Comparison of ENCODE assay signal across 8 cellular contexts in the genomic region with DNA sequence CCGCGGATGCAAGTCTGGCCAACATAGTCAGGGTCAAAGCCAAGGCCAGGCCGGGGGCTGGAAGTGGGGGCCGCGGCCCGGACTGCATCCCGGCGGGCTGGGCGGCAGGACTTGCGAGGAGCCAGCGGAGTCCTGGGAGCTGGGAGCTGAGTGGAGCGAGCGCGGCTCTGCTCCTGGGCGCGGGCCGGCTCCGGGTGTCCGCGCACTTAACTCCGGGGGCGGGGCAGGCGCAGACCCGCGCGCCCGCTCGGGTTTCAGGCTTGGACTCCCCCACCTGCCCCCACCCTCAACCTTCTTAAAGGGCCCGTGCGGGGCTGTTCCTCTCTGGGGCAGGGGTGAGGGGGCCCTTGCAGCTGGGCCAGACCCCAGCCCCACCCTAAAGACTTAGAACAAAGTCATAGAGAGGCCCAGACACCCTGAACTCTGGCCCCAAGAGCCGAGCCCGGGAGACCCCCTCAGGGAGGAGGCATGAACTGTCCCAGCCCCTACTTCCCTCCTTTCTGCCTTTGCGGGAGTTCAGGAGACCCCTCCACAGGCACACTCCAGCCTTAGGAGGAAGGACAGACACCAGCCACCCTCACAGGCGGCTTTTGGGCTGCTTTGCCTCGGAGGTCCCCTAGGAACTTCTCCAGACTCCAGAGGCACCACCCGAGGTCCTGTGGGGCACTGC. TPM values are rescaled to one million over a fixed set of nuclear protein-coding genes. Genes with fewer than 3 reads are reported as not detected.
DNase-seq lines count a peak whose midpoint lies in the region; ATAC-seq lines count a peak whose summit lies in the region.

A gene with protein sequence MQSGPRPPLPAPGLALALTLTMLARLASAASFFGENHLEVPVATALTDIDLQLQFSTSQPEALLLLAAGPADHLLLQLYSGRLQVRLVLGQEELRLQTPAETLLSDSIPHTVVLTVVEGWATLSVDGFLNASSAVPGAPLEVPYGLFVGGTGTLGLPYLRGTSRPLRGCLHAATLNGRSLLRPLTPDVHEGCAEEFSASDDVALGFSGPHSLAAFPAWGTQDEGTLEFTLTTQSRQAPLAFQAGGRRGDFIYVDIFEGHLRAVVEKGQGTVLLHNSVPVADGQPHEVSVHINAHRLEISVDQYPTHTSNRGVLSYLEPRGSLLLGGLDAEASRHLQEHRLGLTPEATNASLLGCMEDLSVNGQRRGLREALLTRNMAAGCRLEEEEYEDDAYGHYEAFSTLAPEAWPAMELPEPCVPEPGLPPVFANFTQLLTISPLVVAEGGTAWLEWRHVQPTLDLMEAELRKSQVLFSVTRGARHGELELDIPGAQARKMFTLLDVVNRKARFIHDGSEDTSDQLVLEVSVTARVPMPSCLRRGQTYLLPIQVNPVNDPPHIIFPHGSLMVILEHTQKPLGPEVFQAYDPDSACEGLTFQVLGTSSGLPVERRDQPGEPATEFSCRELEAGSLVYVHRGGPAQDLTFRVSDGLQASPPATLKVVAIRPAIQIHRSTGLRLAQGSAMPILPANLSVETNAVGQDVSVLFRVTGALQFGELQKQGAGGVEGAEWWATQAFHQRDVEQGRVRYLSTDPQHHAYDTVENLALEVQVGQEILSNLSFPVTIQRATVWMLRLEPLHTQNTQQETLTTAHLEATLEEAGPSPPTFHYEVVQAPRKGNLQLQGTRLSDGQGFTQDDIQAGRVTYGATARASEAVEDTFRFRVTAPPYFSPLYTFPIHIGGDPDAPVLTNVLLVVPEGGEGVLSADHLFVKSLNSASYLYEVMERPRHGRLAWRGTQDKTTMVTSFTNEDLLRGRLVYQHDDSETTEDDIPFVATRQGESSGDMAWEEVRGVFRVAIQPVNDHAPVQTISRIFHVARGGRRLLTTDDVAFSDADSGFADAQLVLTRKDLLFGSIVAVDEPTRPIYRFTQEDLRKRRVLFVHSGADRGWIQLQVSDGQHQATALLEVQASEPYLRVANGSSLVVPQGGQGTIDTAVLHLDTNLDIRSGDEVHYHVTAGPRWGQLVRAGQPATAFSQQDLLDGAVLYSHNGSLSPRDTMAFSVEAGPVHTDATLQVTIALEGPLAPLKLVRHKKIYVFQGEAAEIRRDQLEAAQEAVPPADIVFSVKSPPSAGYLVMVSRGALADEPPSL (N-terminal part only) (minus strand): TSS at position 181 of the 670 bp plus-strand sequence. CDS start 93 bp downstream, at position 88.

- H2AFZ ChIP-seq in GM23248 = peak within 1 kb of the TSS; percentile 71

- H3K4me2 ChIP-seq in GM23248 (ENCODE audit: unreplicated experiment) = peak within 1 kb of the TSS; percentile 94

- peaks cover 4% of the 10 kb centered on the region; the same call in 1 of the 2 replicates for H3K4me1 ChIP-seq in GM23248 (ENCODE audit: insufficient read depth)
- H3K4me1 ChIP-seq in adipocyte (ENCODE audit: control insufficient read depth, insufficient read depth, low read length) = peaks cover 33% of the 10 kb centered on the region
- H3K4me1 ChIP-seq in right cardiac atrium (ENCODE audit: control insufficient read depth, insufficient read depth, low read length) = peaks cover 8% of the 10 kb centered on the region

- H3K4me3 ChIP-seq in GM23248 (peak within 1 kb of the TSS; percentile 79), adipocyte (ENCODE audit: low read length) (peak within 1 kb of the TSS; percentile 87), right cardiac atrium (ENCODE audit: low read length) (peak within 1 kb of the TSS; percentile 53), skeletal muscle cell (ENCODE audit: low read depth, low read length) (peak within 1 kb of the TSS; percentile 84)

- 9 to 18% methylated on average over 19 to 36 of the region's 36 CpGs for WGBS in GM23248 (ENCODE audit: low coverage in 1 of 2, low lambda C conversion rate in 2 of 2, missing lambda C conversion rate in 2 of 2), 2 experiments
- WGBS in right cardiac atrium = 6% methylated on average over 36 of the region's 36 CpGs

- H4K20me1 ChIP-seq in GM23248 (ENCODE audit: insufficient read depth) = no peaks in the 10 kb centered on the region

- no peak within 1 kb of the TSS for H3K27ac ChIP-seq in GM23248
- peak within 1 kb of the TSS; percentile 58 for H3K27ac ChIP-seq in right cardiac atrium (ENCODE audit: low read length)

- H3K9ac ChIP-seq in GM23248 (peak within 1 kb of the TSS; percentile 81), adipocyte (ENCODE audit: low read length) (peak within 1 kb of the TSS; percentile 91)

- H3F3A ChIP-seq in GM23248 (ENCODE audit: insufficient read depth) = peaks cover 5% of the 10 kb centered on the region; the same call in 1 of the 2 replicates

- in situ Hi-C loops in GM23248 (cut with MboI) = no loop called here

- H3K9me3 ChIP-seq in GM23248 (ENCODE audit: low read depth) (no peaks in the 10 kb centered on the region), adipocyte (ENCODE audit: control insufficient read depth, low read length) (no peaks in the 10 kb centered on the region), right cardiac atrium (ENCODE audit: control insufficient read depth, low read length) (no peaks in the 10 kb centered on the region)

- no peaks in the 10 kb centered on the region for H3K79me2 ChIP-seq in GM23248 (ENCODE audit: insufficient read depth)

- ATAC-seq in right cardiac atrium (peak; percentile 74 to 75), GM19463 (IDR thresholded peaks at IDR 0.05; ENCODE audit: unreplicated experiment) (no peak), HG02981 (IDR thresholded peaks at IDR 0.05; ENCODE audit: unreplicated experiment) (no peak)

- no peaks in the 10 kb centered on the region for H3K9me2 ChIP-seq in GM23248 (ENCODE audit: insufficient read depth)

- no peaks in the 10 kb centered on the region for H3K27me3 ChIP-seq in GM23248 (replicated peaks; ENCODE audit: insufficient read depth)
- H3K27me3 ChIP-seq in adipocyte (replicated peaks; ENCODE audit: control insufficient read depth, insufficient read depth, low read length) = no peaks in the 10 kb centered on the region
- no peaks in the 10 kb centered on the region for H3K27me3 ChIP-seq in right cardiac atrium (ENCODE audit: control insufficient read depth, insufficient read depth)

- H3K36me3 ChIP-seq in GM23248 (ENCODE audit: low read depth) = no peaks in the 10 kb centered on the region
- H3K36me3 ChIP-seq in adipocyte (ENCODE audit: control insufficient read depth, insufficient read depth, low read length, severe bottlenecking) = no peaks in the 10 kb centered on the region

- intact Hi-C loops in right cardiac atrium (cut with DNase I) = no loop called here

- DNase-seq in GM23248 = peak; percentile 90
- DNase-seq in adipocyte (ENCODE audit: low read depth) = peak; percentile 91
- peak; percentile 77 to 92 (median 91) for DNase-seq in right cardiac atrium
- peak; percentile 36 for DNase-seq in skeletal muscle cell (ENCODE audit: low read depth)
- DNase-seq in NCI-H2081 (lab: John Stamatoyannopoulos, UW) = no peak
- DNase-seq in activated effector memory CD4-positive, alpha-beta T cell treated with anti-CD3 and anti-CD28 coated beads, Interleukin-2, amount 50 U/mL, for 16 hours = no peak

RNA-seq across cellular contexts. Expression of the gene that starts here (rescaled TPM):
- 25.8 and 27.6 TPM in 2 replicates for total RNA-seq in GM23248 (2014; rRNA removed; shearing (Covaris generic))
- polyA plus RNA-seq in GM23248 (2016; fragmentation: Nextera tagmentation; extraction: Ambion mirVana) (5.3 and 5.6 TPM in 2 replicates), right cardiac atrium (11.5 TPM)
- total RNA-seq in right cardiac atrium = 10 to 100 TPM; 10.1 to 48.9 (median 16.2) TPM

Comparison
In these comparisons a context has a peak if more than half of its experiments do, and no peak if none do; other contexts are left out.
1. DNase-seq: peak in GM23248 (single experiment), adipocyte (single experiment), right cardiac atrium (3 of 3) and skeletal muscle cell (single experiment); none in NCI-H2081 (0 of 2) and activated effector memory CD4-positive, alpha-beta T cell treated with anti-CD3 and anti-CD28 coated beads, Interleukin-2, amount 50 U/mL, for 16 hours (single experiment).
2. ATAC-seq: peak in right cardiac atrium (2 of 2); none in GM19463 (single experiment) and HG02981 (single experiment).
3. Peak in every context shown above with its lines, with median percentiles within 50 percentile points of each other: H3K4me3 ChIP-seq.